8 cellular contexts compared by ENCODE assay signal in the genomic region with DNA sequence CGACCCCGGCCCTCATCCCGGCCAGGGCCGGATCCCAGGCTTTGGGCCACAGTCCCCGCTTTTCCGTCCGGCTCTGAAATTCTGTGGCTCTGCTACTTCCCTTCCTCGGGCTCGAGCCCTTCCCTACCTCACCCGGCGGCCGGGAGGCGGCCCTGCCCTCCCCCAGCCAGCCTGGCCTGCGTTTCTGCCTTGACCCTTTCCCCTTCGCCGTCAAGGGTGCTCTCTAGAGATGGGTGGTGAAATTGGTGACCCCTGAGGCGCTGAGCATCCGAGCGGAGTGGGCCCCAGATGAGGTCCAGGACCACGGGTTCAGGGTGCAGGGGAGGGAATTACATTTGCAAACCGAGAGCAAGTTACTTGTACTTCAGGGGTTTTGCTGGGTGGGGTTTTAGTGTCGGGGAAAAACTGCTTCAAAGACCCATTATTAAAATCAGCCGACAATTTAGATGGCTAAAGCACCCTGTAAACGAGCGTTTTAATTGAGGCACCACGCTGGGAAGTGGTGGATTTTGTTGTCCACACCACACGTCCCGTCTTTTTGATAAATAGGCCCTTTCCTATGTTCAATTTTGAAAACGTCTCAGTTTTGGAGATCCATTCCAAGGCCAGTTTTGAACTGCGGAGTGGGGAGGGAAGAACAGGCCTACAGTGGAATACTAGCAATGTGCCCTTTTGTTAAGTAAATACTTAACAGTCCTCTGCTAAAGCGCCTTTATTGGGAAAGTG. TPM values are rescaled to one million over a fixed set of nuclear protein-coding genes. Genes with fewer than 3 reads are reported as not detected.
DNase-seq lines count a peak whose midpoint lies in the region; ATAC-seq, FAIRE-seq and TF ChIP-seq lines count a peak whose summit lies in the region.

No MANE protein-coding gene starts in this region.

- peaks cover 13% of the 10 kb centered on the region for H3K4me1 Mint-ChIP-seq in activated CD8-positive, alpha-beta T cell treated with anti-CD3 and anti-CD28 coated beads, Interleukin-2, amount 10 ng/mL, durations not matched to agents 7 days and 5 days (ENCODE audit: low read depth)

- H3K27me3 Mint-ChIP-seq in activated CD8-positive, alpha-beta T cell treated with anti-CD3 and anti-CD28 coated beads, Interleukin-2, amount 10 ng/mL, durations not matched to agents 7 days and 5 days (ENCODE audit: low read depth) = peaks cover 71% of the 10 kb centered on the region

- TF ChIP-seq POLR2A in A549 (IDR thresholded peaks at IDR 0.05; ENCODE audit: low read length) = no peak

- peak overlapping the region; percentile 52 for H3K4me3 ChIP-seq in A549
- peak overlapping the region; percentile 75 for H3K4me3 ChIP-seq in H7 (ENCODE audit: insufficient read depth, low read depth, low read length)
- peak overlapping the region; percentile 48 for H3K4me3 ChIP-seq in kidney epithelial cell (ENCODE audit: low read depth, low read length)

- FAIRE-seq in A549 (lab: Jason Lieb, UNC) (no peak), urothelium cell line (lab: Jason Lieb, UNC) (no peak)

- no peak for TF ChIP-seq RAD21 in A549 (conservative IDR thresholded peaks at IDR 0.05 in 1 of 2, IDR thresholded peaks at IDR 0.05 in 1 of 2)

- no peak for TF ChIP-seq CTCF in A549 (IDR thresholded peaks at IDR 0.05)
- TF ChIP-seq CTCF in kidney epithelial cell (IDR thresholded peaks at IDR 0.05; ENCODE audit: insufficient read depth, low read length, poor library complexity, severe bottlenecking) = no peak

- peak overlapping the region; percentile 74 for H3K4me3 Mint-ChIP-seq in activated CD8-positive, alpha-beta T cell treated with anti-CD3 and anti-CD28 coated beads, Interleukin-2, amount 10 ng/mL, durations not matched to agents 7 days and 5 days

- under 1% methylated on average over 18 of the region's 31 CpGs for WGBS in A549 (ENCODE audit: missing lambda C conversion rate)

- CTCF ChIA-PET in A549 (lab: Yijun Ruan, JAX) = interaction anchor here (2.7 kb wide), 1 partner anchor 9 kb away, joined by 14 read pairs; a partner anchor contains a TSS
- CTCF ChIA-PET in activated CD8-positive, alpha-beta T cell treated with anti-CD3 and anti-CD28 coated beads, Interleukin-2, amount 10 ng/mL, durations not matched to agents 7 days and 5 days (lab: Charles Lee) = interaction anchor here (0.6 to 1.2 kb wide), 3 partner anchors 8 to 23 kb away, joined by 3 read pairs; a partner anchor contains a TSS

- peaks cover 54% of the 10 kb centered on the region for H3K4me1 ChIP-seq in A549

- peak overlapping the region; percentile 88 for H3K4me2 ChIP-seq in A549

- no peak for TF ChIP-seq EP300 in A549 (IDR thresholded peaks at IDR 0.05)

- peaks cover 86% of the 10 kb centered on the region for H3K27me3 ChIP-seq in H7 (ENCODE audit: control insufficient read depth, insufficient read depth, low read length)
- H3K27me3 ChIP-seq in kidney epithelial cell (ENCODE audit: control insufficient read depth, insufficient read depth, low read length) = peaks cover 12% of the 10 kb centered on the region

- DNase-seq in A549 (ENCODE audit: low read depth in 1 of 2, low spot score in 1 of 2) (no peak), H7 (peak; percentile 79), kidney epithelial cell (ENCODE audit: low read depth) (no peak), urothelium cell line (ENCODE audit: low spot score) (peak; percentile 14), NCI-H526 treated with DMSO at 0.1 percent for 48 hours (lab: John Stamatoyannopoulos, UW) (no peak), DMS114 treated with DMSO at 0.1 percent for 48 hours (lab: John Stamatoyannopoulos, UW; ENCODE audit: unreplicated experiment) (no peak)
- DNase-seq in activated CD8-positive, alpha-beta T cell treated with anti-CD3 and anti-CD28 coated beads, Interleukin-2, amount 10 ng/mL, durations not matched to agents 7 days and 5 days = no peak

- H3K9me3 Mint-ChIP-seq in activated CD8-positive, alpha-beta T cell treated with anti-CD3 and anti-CD28 coated beads, Interleukin-2, amount 10 ng/mL, durations not matched to agents 7 days and 5 days (ENCODE audit: insufficient read depth) = peaks cover 12% of the 10 kb centered on the region

- POLR2A ChIA-PET in A549 (lab: Yijun Ruan, JAX) = interaction anchor here (1.0 to 3.4 kb wide), 4 partner anchors 9 to 1153 kb away, joined by 3 to 38 read pairs (median 6); a partner anchor contains a TSS
- POLR2A ChIA-PET in activated CD8-positive, alpha-beta T cell treated with anti-CD3 and anti-CD28 coated beads, Interleukin-2, amount 10 ng/mL, durations not matched to agents 7 days and 5 days (lab: Charles Lee) = no interaction called here

- ATAC-seq in A549 = peak; percentile 34 to 48
- peak; percentile 1 for ATAC-seq in activated CD8-positive, alpha-beta T cell treated with anti-CD3 and anti-CD28 coated beads, Interleukin-2, amount 10 ng/mL, durations not matched to agents 7 days and 5 days
- no peak for ATAC-seq in GM21526 (IDR thresholded peaks at IDR 0.05; ENCODE audit: low FRiP score, unreplicated experiment)

- H3K36me3 ChIP-seq in H7 (replicated peaks; ENCODE audit: control insufficient read depth, insufficient read depth, low read length) = no peaks in the 10 kb centered on the region
- no peaks in the 10 kb centered on the region for H3K36me3 ChIP-seq in kidney epithelial cell (ENCODE audit: control insufficient read depth, insufficient read depth, low read length)

- H3K36me3 Mint-ChIP-seq in activated CD8-positive, alpha-beta T cell treated with anti-CD3 and anti-CD28 coated beads, Interleukin-2, amount 10 ng/mL, durations not matched to agents 7 days and 5 days (ENCODE audit: low read depth) = peaks cover 17% of the 10 kb centered on the region

- peak overlapping the region; percentile 96 to 100 for H3K27ac ChIP-seq in A549

- H3K27ac Mint-ChIP-seq in activated CD8-positive, alpha-beta T cell treated with anti-CD3 and anti-CD28 coated beads, Interleukin-2, amount 10 ng/mL, durations not matched to agents 7 days and 5 days = peak overlapping the region; percentile 20

- H3K9me3 ChIP-seq in A549 = no peaks in the 10 kb centered on the region

TF ChIP-seq in A549, 52 proteins besides CTCF, POLR2A, EP300 and RAD21:
- TF ChIP-seq CHD4 (IDR thresholded peaks at IDR 0.05; ENCODE audit: borderline replicate concordance) (no peak), ZSCAN20 (CRISPR knock-in tag; IDR thresholded peaks at IDR 0.05) (no peak), PHF8 (IDR thresholded peaks at IDR 0.05; ENCODE audit: borderline replicate concordance, low read depth) (0 out of 2 replicates have a peak, but pooled peaks have one; percentile 35), ESRRA (IDR thresholded peaks at IDR 0.05; ENCODE audit: borderline replicate concordance, low read length) (no peak)
- TF ChIP-seq, protein P1, sequence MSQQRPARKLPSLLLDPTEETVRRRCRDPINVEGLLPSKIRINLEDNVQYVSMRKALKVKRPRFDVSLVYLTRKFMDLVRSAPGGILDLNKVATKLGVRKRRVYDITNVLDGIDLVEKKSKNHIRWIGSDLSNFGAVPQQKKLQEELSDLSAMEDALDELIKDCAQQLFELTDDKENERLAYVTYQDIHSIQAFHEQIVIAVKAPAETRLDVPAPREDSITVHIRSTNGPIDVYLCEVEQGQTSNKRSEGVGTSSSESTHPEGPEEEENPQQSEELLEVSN (IDR thresholded peaks at IDR 0.05; ENCODE audit: borderline replicate concordance, low read depth) = peak; percentile 2; the same call in 1 of the 2 replicates

RNA-seq across cellular contexts. Expression of a gene that starts 9.9 kb away (rescaled TPM):
- 10.8 and 13.1 TPM in 2 replicates for polyA plus RNA-seq in A549 (2011; rRNA removed)
- polyA plus RNA-seq in A549 (2012; cell fraction: cytosol; rRNA removed) = 17.4 and 22.2 TPM in 2 replicates
- polyA plus RNA-seq in A549 (2012; cell fraction: nucleus; rRNA removed) = 21.1 and 32.8 TPM in 2 replicates
- polyA plus RNA-seq in A549 (2017; fragmentation: RNase III; extraction: RNeasy Plus Mini Kit Qiagen cat#74134 plus additional on column Dnase treatment) = 26.0 to 31.4 TPM (median 26.9 TPM) in 3 replicates
- 8.5 and 10.3 TPM in 2 replicates for polyA minus RNA-seq in A549 (2011; rRNA and poly(A)+ RNA removed)
- not detected in 2 replicates for total RNA-seq in H7 (2014; rRNA removed; shearing (Covaris generic))
- total RNA-seq in activated CD8-positive, alpha-beta T cell treated with anti-CD3 and anti-CD28 coated beads, Interleukin-2, amount 10 ng/mL, durations not matched to agents 7 days and 5 days = not detected
- 8.8 and 11.2 TPM in 2 replicates for total RNA-seq in kidney epithelial cell

Comparison
In these comparisons a context has a peak if more than half of its experiments do, and no peak if none do; other contexts are left out.
1. DNase-seq: peak in H7 (single experiment) and urothelium cell line (single experiment); none in A549 (0 of 2), activated CD8-positive, alpha-beta T cell treated with anti-CD3 and anti-CD28 coated beads, Interleukin-2, amount 10 ng/mL, durations not matched to agents 7 days and 5 days (single experiment), kidney epithelial cell (single experiment), NCI-H526 treated with DMSO at 0.1 percent for 48 hours (single experiment) and DMS114 treated with DMSO at 0.1 percent for 48 hours (single experiment).
2. Peak in every context shown above with its lines, with median percentiles within 50 percentile points of each other: H3K4me3 ChIP-seq.